8 cellular contexts compared by ENCODE assay signal in the genomic region with DNA sequence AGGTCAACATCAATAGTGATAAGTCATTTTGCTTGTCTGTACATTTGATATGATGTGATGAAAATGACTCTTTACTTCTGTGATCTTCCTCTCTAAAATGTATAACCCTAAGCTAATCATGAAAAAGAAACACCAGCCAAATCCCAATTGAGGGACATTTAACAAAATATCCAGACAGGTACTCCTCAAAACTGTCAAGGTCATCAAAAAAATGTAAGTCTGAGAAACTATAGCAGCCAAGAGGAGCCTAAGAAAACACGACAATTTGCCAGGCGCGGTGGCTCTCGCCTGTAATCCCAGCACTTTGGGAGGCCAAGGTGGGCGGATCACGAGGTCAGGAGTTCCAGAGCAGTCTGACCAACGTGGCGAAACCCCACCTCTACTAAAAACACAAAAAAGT.
"Had no signal": no experiment of that assay in that cellular context is flagged by ENCODE, and none has a peak within 500 bp of the region (broad histone marks: within the 10 kb centered on the region; RNA-seq: fewer than 3 reads in every experiment).

No MANE protein-coding gene starts in this region.

- DNase-seq: GDM1, GF-D8 had no signal

- H3K4me3 ChIP-seq: GM12878 had no signal

- ATAC-seq: GM12878 had no signal

- FAIRE-seq: G401.6, GM12878, GM12891, GM12892, GM18507, GM19239 had no signal
